8 cellular contexts compared by ENCODE assay signal in the genomic region with DNA sequence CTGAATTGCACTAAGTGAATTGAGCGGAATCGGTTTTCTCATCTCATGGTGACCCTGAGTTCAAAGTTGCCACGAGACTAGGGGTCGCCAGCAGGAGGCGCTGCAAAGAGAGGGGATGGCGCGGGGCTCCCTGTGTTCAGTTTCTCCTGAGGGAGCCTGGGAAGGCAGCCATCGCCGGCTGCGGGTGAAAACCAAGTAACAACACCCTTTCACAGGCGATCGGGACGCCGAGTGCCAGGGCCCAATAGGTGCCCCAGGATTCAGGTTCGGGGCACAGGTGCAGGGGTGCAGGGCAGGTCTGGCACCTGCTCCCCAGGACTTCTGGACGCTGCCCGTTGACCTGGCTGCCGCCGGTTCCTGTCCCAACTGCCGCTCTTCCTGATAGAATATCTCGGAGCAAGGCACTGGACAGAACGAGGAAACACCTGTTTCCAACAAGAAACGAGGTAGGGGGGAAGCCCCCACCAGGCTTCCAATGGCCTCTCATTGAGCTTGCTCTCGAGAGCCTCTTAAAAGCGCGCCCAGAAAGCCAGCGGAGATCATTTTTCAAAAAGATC. TPM values are rescaled to one million over a fixed set of nuclear protein-coding genes. Genes with fewer than 3 reads are reported as not detected.
A peak's percentile ranks its signal among the peaks of the same experiment; 100 is the strongest.
DNase-seq lines count a peak whose midpoint lies in the region; ATAC-seq and TF ChIP-seq lines count a peak whose summit lies in the region.

No MANE protein-coding gene starts in this region.

- intact Hi-C loops in esophagus muscularis mucosa (cut with DNase I), result no loop called here

- H2AFZ ChIP-seq in neuronal stem cell (ENCODE audit: low read length), result peak overlapping the region; percentile 87

- no peaks in the 10 kb centered on the region for H3K9me3 Mint-ChIP-seq in CD4-positive, CD25-positive, alpha-beta regulatory T cell

- peak in 1 of 3 donors; percentile 10 for DNase-seq in CD4-positive, CD25-positive, alpha-beta regulatory T cell
- peak; percentile 40 for DNase-seq in NT2/D1 (ENCODE audit: low read depth, low spot score)
- no peak for DNase-seq in esophagus muscularis mucosa (ENCODE audit: extremely low spot score)
- DNase-seq in neuronal stem cell (ENCODE audit: low spot score), result no peak
- no peak for DNase-seq in NCI-H526 treated with DMSO at 0.1 percent for 48 hours (lab: John Stamatoyannopoulos, UW)
- no peak for DNase-seq in 8988T

- no peaks in the 10 kb centered on the region for H3K79me1 ChIP-seq in neuronal stem cell (ENCODE audit: low read depth, low read length)

- WGBS in esophagus muscularis mucosa, result 42% methylated on average over 15 of the region's 27 CpGs
- WGBS in neuronal stem cell (ENCODE audit: extremely low coverage in 2 of 2, insufficient read length in 2 of 2, insufficient replicate concordance in 1 of 2), 2 donors, result no CpG with 5 or more reads among the region's 27 CpGs

- TF ChIP-seq POLR2A in esophagus muscularis mucosa (IDR thresholded peaks at IDR 0.05; ENCODE audit: low read depth), result no peak

- ATAC-seq in CD4-positive, CD25-positive, alpha-beta regulatory T cell (ENCODE audit: low read depth in 2 of 2), result no peak
- ATAC-seq in HG03571 (IDR thresholded peaks at IDR 0.05; ENCODE audit: unreplicated experiment) (no peak), GM21825 (IDR thresholded peaks at IDR 0.05; ENCODE audit: unreplicated experiment) (no peak)

- H4K8ac ChIP-seq in neuronal stem cell (ENCODE audit: low read depth, low read length), result no peak overlapping the region

- H3K23ac ChIP-seq in neuronal stem cell (ENCODE audit: low read depth, low read length, poor library complexity), result no peak overlapping the region

- H3K4me2 ChIP-seq in neuronal stem cell (ENCODE audit: insufficient read depth, low read length, poor library complexity, severe bottlenecking), result peak overlapping the region; percentile 77

- H3K27ac ChIP-seq in CD4-positive, CD25-positive, alpha-beta regulatory T cell (ENCODE audit: insufficient read depth, low read length, poor library complexity, severe bottlenecking), result no peak overlapping the region
- H3K27ac ChIP-seq in esophagus muscularis mucosa (replicated peaks in 1 of 4) (no peak overlapping the region), neuronal stem cell (replicated peaks; ENCODE audit: low read length) (no peak overlapping the region)

- peak overlapping the region; percentile 10 to 85 (median 82) for H3K4me3 Mint-ChIP-seq in CD4-positive, CD25-positive, alpha-beta regulatory T cell

- H2BK12ac ChIP-seq in neuronal stem cell (ENCODE audit: low read length), result no peak overlapping the region

- H3K9me3 ChIP-seq in CD4-positive, CD25-positive, alpha-beta regulatory T cell (ENCODE audit: control insufficient read depth in 2 of 2, low read length in 2 of 2), result no peaks in the 10 kb centered on the region
- H3K9me3 ChIP-seq in NT2/D1 (ENCODE audit: insufficient read depth, low read length) (no peaks in the 10 kb centered on the region), esophagus muscularis mucosa (no peaks in the 10 kb centered on the region), neuronal stem cell (replicated peaks in 1 of 2; ENCODE audit: control insufficient read depth in 2 of 2, insufficient read depth in 1 of 2, low read depth in 1 of 2, low read length in 2 of 2) (no peaks in the 10 kb centered on the region)

- H3K9ac ChIP-seq in NT2/D1 (ENCODE audit: insufficient read length, low read depth) (peak overlapping the region; percentile 64), neuronal stem cell (ENCODE audit: low read depth, low read length, poor library complexity) (no peak overlapping the region)

- peak in 1 of 3 experiments; percentile 12 for TF ChIP-seq CTCF in esophagus muscularis mucosa (IDR thresholded peaks at IDR 0.05)

- H2BK120ac ChIP-seq in neuronal stem cell (ENCODE audit: low read depth, low read length), result no peak overlapping the region

- peak overlapping the region; percentile 24 for H3K4me3 ChIP-seq in CD4-positive, CD25-positive, alpha-beta regulatory T cell (ENCODE audit: low read depth, low read length)
- H3K4me3 ChIP-seq in NT2/D1 (ENCODE audit: insufficient read length, low read depth) (peak overlapping the region; percentile 62), esophagus muscularis mucosa (peak overlapping the region; percentile 35 to 48 (median 39)), neuronal stem cell (ENCODE audit: low read length in 2 of 2) (peak overlapping the region; percentile 39 to 76)

- peaks cover 0 to 14% (median 4%) of the 10 kb centered on the region in 4 donors for H3K4me1 Mint-ChIP-seq in CD4-positive, CD25-positive, alpha-beta regulatory T cell

- H2AK5ac ChIP-seq in neuronal stem cell (ENCODE audit: low read depth, low read length), result no peak overlapping the region

- no peaks in the 10 kb centered on the region for H3K36me3 Mint-ChIP-seq in CD4-positive, CD25-positive, alpha-beta regulatory T cell

- H3K4ac ChIP-seq in neuronal stem cell (ENCODE audit: low read length), result no peak overlapping the region

- H3K36me3 ChIP-seq in CD4-positive, CD25-positive, alpha-beta regulatory T cell (ENCODE audit: control insufficient read depth, insufficient read depth, low read length), result no peaks in the 10 kb centered on the region
- no peaks in the 10 kb centered on the region for H3K36me3 ChIP-seq in NT2/D1 (ENCODE audit: insufficient read depth, insufficient read length, low read length)
- no peaks in the 10 kb centered on the region for H3K36me3 ChIP-seq in esophagus muscularis mucosa
- no peaks in the 10 kb centered on the region for H3K36me3 ChIP-seq in neuronal stem cell (replicated peaks in 1 of 2; ENCODE audit: control insufficient read depth in 2 of 2, insufficient read depth in 2 of 2, low read length in 2 of 2)

- H2BK5ac ChIP-seq in neuronal stem cell (ENCODE audit: low read length), result no peak overlapping the region

- no peak overlapping the region for H3K27ac Mint-ChIP-seq in CD4-positive, CD25-positive, alpha-beta regulatory T cell

- TF ChIP-seq EP300 in esophagus muscularis mucosa (IDR thresholded peaks at IDR 0.05), result no peak

- peaks cover 22% of the 10 kb centered on the region for H3K4me1 ChIP-seq in CD4-positive, CD25-positive, alpha-beta regulatory T cell (ENCODE audit: control insufficient read depth, insufficient read depth, low read length, poor library complexity, severe bottlenecking)
- H3K4me1 ChIP-seq in NT2/D1 (ENCODE audit: insufficient read depth, insufficient read length), result no peaks in the 10 kb centered on the region
- H3K4me1 ChIP-seq in esophagus muscularis mucosa, result peaks cover 7 to 27% (median 23%) of the 10 kb centered on the region in 4 donors
- no peaks in the 10 kb centered on the region for H3K4me1 ChIP-seq in neuronal stem cell (ENCODE audit: control insufficient read depth in 2 of 2, insufficient read depth in 1 of 2, low read depth in 1 of 2, low read length in 2 of 2)

- H3K27me3 Mint-ChIP-seq in CD4-positive, CD25-positive, alpha-beta regulatory T cell, result peaks cover 23% of the 10 kb centered on the region

- no peak overlapping the region for H2BK15ac ChIP-seq in neuronal stem cell (ENCODE audit: low read length)

- H3K18ac ChIP-seq in neuronal stem cell (ENCODE audit: low read length), result no peak overlapping the region

- H4K91ac ChIP-seq in neuronal stem cell (ENCODE audit: low read depth, low read length, poor library complexity), result no peak overlapping the region

- H3K27me3 ChIP-seq in CD4-positive, CD25-positive, alpha-beta regulatory T cell (ENCODE audit: control insufficient read depth, insufficient read depth, low read length), result peaks cover 2% of the 10 kb centered on the region
- H3K27me3 ChIP-seq in NT2/D1 (ENCODE audit: insufficient read depth, insufficient read length) (peaks cover 72% of the 10 kb centered on the region), esophagus muscularis mucosa (peaks cover 0 to 9% (median 0%) of the 10 kb centered on the region in 4 donors), neuronal stem cell (ENCODE audit: control insufficient read depth in 3 of 3, insufficient read depth in 3 of 3, low read depth in 1 of 3, low read length in 3 of 3) (peaks cover 0 to 53% (median 28%) of the 10 kb centered on the region in 3 experiments)

- H3K14ac ChIP-seq in neuronal stem cell (ENCODE audit: low read length), result no peak overlapping the region

RNA-seq across cellular contexts. Expression of gene FGF16, which starts 1.1 kb away (rescaled TPM):
- not detected for total RNA-seq in CD4-positive, CD25-positive, alpha-beta regulatory T cell
- polyA plus RNA-seq in CD4-positive, CD25-positive, alpha-beta regulatory T cell, result not detected
- total RNA-seq in esophagus muscularis mucosa, result under 1 TPM in 3 of 4 donors, not detected in 1; 0.33 to 0.42 (median 0.40) TPM
- 0.01 TPM for polyA plus RNA-seq in neuronal stem cell (2013, experiment 1 of 2)
- polyA plus RNA-seq in neuronal stem cell (2013, experiment 2 of 2), result 0.03 TPM
